Comparison of ENCODE assay signal across 30 cellular contexts in the genomic region with DNA sequence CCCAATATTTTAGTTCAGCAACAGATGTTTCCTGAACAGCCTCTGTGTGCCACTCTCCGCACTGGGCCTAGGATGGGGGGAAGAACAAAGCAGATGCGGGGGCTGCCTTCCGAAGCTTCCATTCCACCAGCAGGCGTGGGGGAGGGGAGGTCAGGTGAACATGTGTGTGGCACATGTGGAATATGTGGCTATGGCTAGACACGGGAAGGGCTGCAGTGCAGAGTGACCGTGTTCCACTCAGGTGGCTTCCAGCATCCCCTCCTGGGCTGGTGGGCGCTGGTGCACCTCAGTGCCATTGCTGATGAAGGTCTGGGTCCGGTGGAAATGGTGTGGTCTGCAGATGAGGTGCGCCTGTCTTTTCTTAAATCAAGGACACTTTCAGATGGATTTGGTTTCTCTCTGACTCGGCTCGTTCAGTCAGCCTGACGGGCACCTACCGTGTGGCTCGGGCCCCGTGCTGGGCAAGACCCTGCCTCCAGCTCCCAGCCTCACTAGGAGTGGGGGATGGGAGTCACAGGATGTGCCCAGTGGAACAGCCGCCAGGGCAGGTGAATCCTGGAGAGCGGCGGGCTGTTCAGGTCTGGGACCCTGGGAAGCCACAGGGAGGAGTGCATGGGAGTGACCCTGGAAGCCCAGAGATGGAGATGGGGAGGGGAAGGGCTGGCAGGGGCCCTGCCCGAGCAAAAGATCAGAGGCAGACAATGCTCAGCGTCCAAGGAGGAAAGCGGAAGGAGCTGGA.
DNase-seq lines count a peak whose midpoint lies in the region; ATAC-seq, FAIRE-seq and TF ChIP-seq lines count a peak whose summit lies in the region.
"Had no signal": no experiment of that assay in that cellular context is flagged by ENCODE, and none has a peak within 500 bp of the region (broad histone marks: within the 10 kb centered on the region; RNA-seq: fewer than 3 reads in every experiment).

No MANE protein-coding gene starts in this region.

- H3K4me1 ChIP-seq in left ventricle myocardium inferior, result peaks cover 41% of the 10 kb centered on the region
- H3K4me1 ChIP-seq: ascending aorta, BE2C had no signal

- no peaks in the 10 kb centered on the region for H3K27me3 ChIP-seq in left ventricle myocardium inferior (ENCODE audit: low read depth)
- H3K27me3 ChIP-seq: ascending aorta, BE2C, esophagus squamous epithelium, ovary had no signal

- TF ChIP-seq CTCF in left ventricle myocardium inferior (IDR thresholded peaks at IDR 0.05; ENCODE audit: borderline replicate concordance), result no peak

- H3K27ac ChIP-seq in left ventricle myocardium inferior (replicated peaks) (no peak overlapping the region), cingulate gyrus (ENCODE audit: low read depth, low read length) (peak overlapping the region; percentile 56)
- H3K27ac ChIP-seq: ascending aorta, esophagus squamous epithelium, HL-60, ovary, skin epidermis had no signal

- intact Hi-C loops in Right ventricle myocardium superior (cut with DNase I), result no loop called here
- intact Hi-C loops in left ventricle myocardium inferior (cut with micrococcal nuclease), result no loop called here

- no peak overlapping the region for H3K4me3 ChIP-seq in left ventricle myocardium inferior
- H3K4me3 ChIP-seq: ascending aorta, esophagus squamous epithelium, GM12878, ovary, skin epidermis had no signal

- peak; percentile 35 for DNase-seq in Right ventricle myocardium superior
- no peak for DNase-seq in left ventricle myocardium inferior
- peak; percentile 82 for DNase-seq in mesenteric fat pad (ENCODE audit: low spot score)
- no peak for DNase-seq in urothelium cell line (ENCODE audit: low spot score)
- no peak for DNase-seq in GOT3 (lab: John Stamatoyannopoulos, UW)
- DNase-seq: ACHN; activated CD8-positive, alpha-beta T cell treated with anti-CD3 and anti-CD28 coated beads, Interleukin-2, amount 10 ng/mL, durations not matched to agents 7 days and 5 days; activated effector memory CD4-positive, alpha-beta T cell treated with anti-CD3 and anti-CD28 coated beads, Interleukin-2, amount 50 U/mL, for 16 hours; activated naive CD8-positive, alpha-beta T cell treated with anti-CD3 and anti-CD28 coated beads, Interleukin-2, amount 10 ng/mL, durations not matched to agents 7 days and 5 days; activated T-cell treated with anti-CD3 and anti-CD28 coated beads, Interleukin-2, amount 50 U/mL, for 1 hour; BE2C; CD8-positive, alpha-beta T cell; esophagus squamous epithelium; MM.1S; NCI-H1930; NCI-H2171 treated with DMSO at 0.1 percent for 48 hours; NCI-H524 treated with DMSO at 0.1 percent for 48 hours; stimulated activated naive CD8-positive, alpha-beta T cell treated with anti-CD3 and anti-CD28 coated beads, Interleukin-15, Interleukin-2, amounts not matched to agents 100 U/mL and 50 U/mL, for 24 hours; T-helper 2 cell had no signal

- ATAC-seq in Right ventricle myocardium superior (ENCODE audit: poor library complexity) (no peak), GM21360 (IDR thresholded peaks at IDR 0.05; ENCODE audit: unreplicated experiment) (no peak)
- ATAC-seq: activated CD4-positive, CD25-positive, alpha-beta regulatory T cell treated with anti-CD3 and anti-CD28 coated beads, Interleukin-2, amount 50 U/mL, for 24 hours; activated CD8-positive, alpha-beta T cell treated with anti-CD3 and anti-CD28 coated beads, Interleukin-2, amount 10 ng/mL, durations not matched to agents 7 days and 5 days; CD8-positive, alpha-beta T cell; GM12878; HCT116; stimulated activated naive CD8-positive, alpha-beta T cell treated with anti-CD3 and anti-CD28 coated beads, Interleukin-15, Interleukin-2, amounts not matched to agents 100 U/mL and 50 U/mL, for 24 hours had no signal

- H3K9me3 ChIP-seq in left ventricle myocardium inferior (replicated peaks), result no peaks in the 10 kb centered on the region
- H3K9me3 ChIP-seq: ascending aorta, BE2C, esophagus squamous epithelium, ovary had no signal

- peak; percentile 42 for FAIRE-seq in urothelium cell line (lab: Jason Lieb, UNC)
- FAIRE-seq: endometrium, frontal cortex, GM12878 had no signal

- no peaks in the 10 kb centered on the region for H3K36me3 ChIP-seq in left ventricle myocardium inferior
- H3K36me3 ChIP-seq: ascending aorta, BE2C, esophagus squamous epithelium, ovary had no signal

Comparison
In these comparisons a context has a peak if more than half of its experiments do, and no peak if none do; other contexts are left out.
1. DNase-seq: peak in Right ventricle myocardium superior (single experiment) and mesenteric fat pad (single experiment); none in left ventricle myocardium inferior (single experiment), urothelium cell line (single experiment) and GOT3 (single experiment).